Comparison of ENCODE assay signal across 1 cellular context in genomic region chr4:105281016-105281415, GRCh38.
TF ChIP-seq lines count a peak whose summit lies in the region.

No MANE protein-coding gene starts in this region.

TF ChIP-seq in IMR-90, 13 proteins besides CTCF, POLR2A, EP300 and RAD21 (continued from another document):
- no peak for TF ChIP-seq SMC3 (IDR thresholded peaks at IDR 0.05; ENCODE audit: low read depth, low read length)
- no peak for TF ChIP-seq MAFK (IDR thresholded peaks at IDR 0.05; ENCODE audit: low read depth, low read length)
- TF ChIP-seq, protein P1, sequence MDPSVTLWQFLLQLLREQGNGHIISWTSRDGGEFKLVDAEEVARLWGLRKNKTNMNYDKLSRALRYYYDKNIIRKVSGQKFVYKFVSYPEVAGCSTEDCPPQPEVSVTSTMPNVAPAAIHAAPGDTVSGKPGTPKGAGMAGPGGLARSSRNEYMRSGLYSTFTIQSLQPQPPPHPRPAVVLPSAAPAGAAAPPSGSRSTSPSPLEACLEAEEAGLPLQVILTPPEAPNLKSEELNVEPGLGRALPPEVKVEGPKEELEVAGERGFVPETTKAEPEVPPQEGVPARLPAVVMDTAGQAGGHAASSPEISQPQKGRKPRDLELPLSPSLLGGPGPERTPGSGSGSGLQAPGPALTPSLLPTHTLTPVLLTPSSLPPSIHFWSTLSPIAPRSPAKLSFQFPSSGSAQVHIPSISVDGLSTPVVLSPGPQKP (IDR thresholded peaks at IDR 0.05; ENCODE audit: borderline replicate concordance, low read depth, low read length): no peak
- no peak for TF ChIP-seq MAZ (IDR thresholded peaks at IDR 0.05; ENCODE audit: borderline replicate concordance, low read depth, low read length)
- no peak for TF ChIP-seq USF2 (IDR thresholded peaks at IDR 0.05; ENCODE audit: low read depth, low read length)
- no peak for TF ChIP-seq NFE2L2 (IDR thresholded peaks at IDR 0.05; ENCODE audit: low read depth, low read length)
- TF ChIP-seq BHLHE40 (IDR thresholded peaks at IDR 0.05; ENCODE audit: low read depth, low read length): no peak
- no peak for TF ChIP-seq FOS (IDR thresholded peaks at IDR 0.05; ENCODE audit: low read depth, low read length)
TF ChIP-seq in IMR-90: peak in this region for 0.
